16 cellular contexts compared by ENCODE assay signal in the genomic region with DNA sequence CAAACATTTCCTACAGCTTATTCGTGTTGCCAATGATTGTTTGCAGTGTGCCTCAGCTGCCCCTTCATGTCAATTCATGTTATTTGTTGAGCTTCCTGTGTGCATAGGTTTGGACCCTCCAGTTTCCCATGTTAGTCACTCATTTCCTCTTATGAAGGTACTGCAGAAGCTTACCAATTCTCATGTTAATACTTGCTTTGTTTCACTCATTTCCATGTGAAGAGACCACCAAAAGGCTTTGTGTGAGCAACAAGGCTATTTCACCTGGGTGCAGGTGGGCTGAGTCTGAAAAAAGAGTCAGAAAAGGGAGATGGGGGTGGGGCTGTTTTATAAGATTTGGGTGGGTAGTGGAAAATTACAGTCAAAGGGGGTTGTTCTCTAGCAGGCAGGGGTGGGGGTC.
A peak's percentile ranks its signal among the peaks of the same experiment; 100 is the strongest.
DNase-seq lines count a peak whose midpoint lies in the region; ATAC-seq and TF ChIP-seq lines count a peak whose summit lies in the region.
"Had no signal": no experiment of that assay in that cellular context is flagged by ENCODE, and none has a peak within 500 bp of the region (broad histone marks: within the 10 kb centered on the region; RNA-seq: fewer than 3 reads in every experiment).

No MANE protein-coding gene starts in this region.

- no peak overlapping the region for H3K4me3 ChIP-seq in epithelial cell of esophagus (ENCODE audit: low read length)
- H3K4me3 ChIP-seq: BLaER1 had no signal

- intact Hi-C loops in activated CD8-positive, alpha-beta T cell treated with anti-CD3 and anti-CD28 coated beads for 36 hours (cut with micrococcal nuclease) = no loop called here

- POLR2A ChIA-PET in WTC11 (lab: Charles Lee) = no interaction called here
- POLR2A ChIA-PET in activated CD8-positive, alpha-beta T cell treated with anti-CD3 and anti-CD28 coated beads for 36 hours (lab: Charles Lee) = no interaction called here

- no peak overlapping the region for H3K4me3 Mint-ChIP-seq in WTC11
- H3K4me3 Mint-ChIP-seq in activated CD8-positive, alpha-beta T cell treated with anti-CD3 and anti-CD28 coated beads for 36 hours = no peak overlapping the region
- H3K4me3 Mint-ChIP-seq in stimulated activated naive B cell treated with anti-CD40 and anti-IgM and Interleukin-4, amounts not matched to agents 10 μg/mL and 1 μg/mL and 100 μg/mL, for 72 hours = no peak overlapping the region
- H3K4me3 Mint-ChIP-seq: B cell; CD4-positive, CD25-positive, alpha-beta regulatory T cell; CD8-positive, alpha-beta T cell; H9 had no signal

- TF ChIP-seq CTCF in WTC11 (IDR thresholded peaks at IDR 0.05) = no peak
- TF ChIP-seq CTCF in epithelial cell of esophagus (IDR thresholded peaks at IDR 0.05; ENCODE audit: insufficient read depth, low read depth, low read length, missing control alignments) = no peak
- no peak for TF ChIP-seq CTCF in activated CD8-positive, alpha-beta T cell treated with anti-CD3 and anti-CD28 coated beads for 36 hours (IDR thresholded peaks at IDR 0.05)

- H3K27me3 Mint-ChIP-seq in WTC11 (ENCODE audit: low read depth) = no peaks in the 10 kb centered on the region
- H3K27me3 Mint-ChIP-seq in activated CD8-positive, alpha-beta T cell treated with anti-CD3 and anti-CD28 coated beads for 36 hours = no peaks in the 10 kb centered on the region
- H3K27me3 Mint-ChIP-seq in stimulated activated naive B cell treated with anti-CD40 and anti-IgM and Interleukin-4, amounts not matched to agents 10 μg/mL and 1 μg/mL and 100 μg/mL, for 72 hours = no peaks in the 10 kb centered on the region
- H3K27me3 Mint-ChIP-seq: B cell; CD4-positive, CD25-positive, alpha-beta regulatory T cell had no signal

- H3K4me1 Mint-ChIP-seq in WTC11 = peaks cover 35% of the 10 kb centered on the region
- H3K4me1 Mint-ChIP-seq in activated CD8-positive, alpha-beta T cell treated with anti-CD3 and anti-CD28 coated beads for 36 hours (ENCODE audit: low read depth) = no peaks in the 10 kb centered on the region
- peaks cover 0 to 9% of the 10 kb centered on the region in 2 donors for H3K4me1 Mint-ChIP-seq in stimulated activated naive B cell treated with anti-CD40 and anti-IgM and Interleukin-4, amounts not matched to agents 10 μg/mL and 1 μg/mL and 100 μg/mL, for 72 hours
- H3K4me1 Mint-ChIP-seq: CD4-positive, CD25-positive, alpha-beta regulatory T cell; H9 had no signal

- CTCF ChIA-PET in WTC11 (lab: Charles Lee) = interaction anchor here (1.0 kb wide), 1 partner anchor 138 kb away, joined by 4 read pairs; no protein-coding TSS in a partner anchor
- CTCF ChIA-PET in activated CD8-positive, alpha-beta T cell treated with anti-CD3 and anti-CD28 coated beads for 36 hours (lab: Charles Lee) = no interaction called here

- peaks cover 5% of the 10 kb centered on the region; the same call in 1 of the 2 replicates for H3K36me3 Mint-ChIP-seq in WTC11
- H3K36me3 Mint-ChIP-seq in activated CD8-positive, alpha-beta T cell treated with anti-CD3 and anti-CD28 coated beads for 36 hours (ENCODE audit: low read depth) = no peaks in the 10 kb centered on the region
- H3K36me3 Mint-ChIP-seq in stimulated activated naive B cell treated with anti-CD40 and anti-IgM and Interleukin-4, amounts not matched to agents 10 μg/mL and 1 μg/mL and 100 μg/mL, for 72 hours = no peaks in the 10 kb centered on the region
- H3K36me3 Mint-ChIP-seq: CD4-positive, CD25-positive, alpha-beta regulatory T cell; CD8-positive, alpha-beta T cell had no signal

- peak overlapping the region; percentile 94 for H3K27ac Mint-ChIP-seq in WTC11
- no peak overlapping the region for H3K27ac Mint-ChIP-seq in activated CD8-positive, alpha-beta T cell treated with anti-CD3 and anti-CD28 coated beads for 36 hours
- no peak overlapping the region for H3K27ac Mint-ChIP-seq in stimulated activated naive B cell treated with anti-CD40 and anti-IgM and Interleukin-4, amounts not matched to agents 10 μg/mL and 1 μg/mL and 100 μg/mL, for 72 hours
- H3K27ac Mint-ChIP-seq: B cell; CD4-positive, CD25-positive, alpha-beta regulatory T cell; CD8-positive, alpha-beta T cell; H9 had no signal

- H3K9me3 Mint-ChIP-seq in WTC11 = peaks cover 10% of the 10 kb centered on the region; the same call in 1 of the 2 replicates
- H3K9me3 Mint-ChIP-seq in activated CD8-positive, alpha-beta T cell treated with anti-CD3 and anti-CD28 coated beads for 36 hours = no peaks in the 10 kb centered on the region
- peaks cover 0 to 6% of the 10 kb centered on the region in 2 donors for H3K9me3 Mint-ChIP-seq in stimulated activated naive B cell treated with anti-CD40 and anti-IgM and Interleukin-4, amounts not matched to agents 10 μg/mL and 1 μg/mL and 100 μg/mL, for 72 hours
- H3K9me3 Mint-ChIP-seq: CD8-positive, alpha-beta T cell; H9 had no signal

- peak; percentile 13 for DNase-seq in WTC11 (ENCODE audit: low spot score)
- peak; percentile 29 for DNase-seq in epithelial cell of esophagus (ENCODE audit: low read depth)
- DNase-seq in iPS DF 4.7 (ENCODE audit: extremely low read depth, low spot score) = peak; percentile 46
- DNase-seq in activated CD8-positive, alpha-beta T cell treated with anti-CD3 and anti-CD28 coated beads for 36 hours = no peak
- DNase-seq in stimulated activated naive B cell treated with anti-CD40 and anti-IgM and Interleukin-4, amounts not matched to agents 10 μg/mL and 1 μg/mL and 100 μg/mL, for 72 hours = no peak
- DNase-seq: Caco-2; CD4-positive, CD25-positive, alpha-beta regulatory T cell; CD8-positive, alpha-beta T cell; DMS153; DND-41; H9 had no signal

- peak; percentile 82 for ATAC-seq in WTC11
- ATAC-seq in activated CD8-positive, alpha-beta T cell treated with anti-CD3 and anti-CD28 coated beads for 36 hours = no peak
- ATAC-seq in GM21423 (IDR thresholded peaks at IDR 0.05; ENCODE audit: unreplicated experiment) = no peak
- ATAC-seq in stimulated activated naive B cell treated with anti-CD40 and anti-IgM and Interleukin-4, amounts not matched to agents 10 μg/mL and 1 μg/mL and 100 μg/mL, for 72 hours (replicated peaks) = no peak
- ATAC-seq in GM19467 (IDR thresholded peaks at IDR 0.05; ENCODE audit: unreplicated experiment) = no peak
- ATAC-seq: CD8-positive, alpha-beta T cell; HCT116 had no signal

TF ChIP-seq in WTC11, 78 proteins besides CTCF, POLR2A, EP300 and RAD21 (continues in another document):
- no peak for TF ChIP-seq NFATC4 (CRISPR knock-in tag; IDR thresholded peaks at IDR 0.05)
- TF ChIP-seq MYBL2 (CRISPR knock-in tag; IDR thresholded peaks at IDR 0.05) = no peak
- TF ChIP-seq CREB1 (CRISPR knock-in tag; IDR thresholded peaks at IDR 0.05) = no peak
- TF ChIP-seq, protein P1, sequence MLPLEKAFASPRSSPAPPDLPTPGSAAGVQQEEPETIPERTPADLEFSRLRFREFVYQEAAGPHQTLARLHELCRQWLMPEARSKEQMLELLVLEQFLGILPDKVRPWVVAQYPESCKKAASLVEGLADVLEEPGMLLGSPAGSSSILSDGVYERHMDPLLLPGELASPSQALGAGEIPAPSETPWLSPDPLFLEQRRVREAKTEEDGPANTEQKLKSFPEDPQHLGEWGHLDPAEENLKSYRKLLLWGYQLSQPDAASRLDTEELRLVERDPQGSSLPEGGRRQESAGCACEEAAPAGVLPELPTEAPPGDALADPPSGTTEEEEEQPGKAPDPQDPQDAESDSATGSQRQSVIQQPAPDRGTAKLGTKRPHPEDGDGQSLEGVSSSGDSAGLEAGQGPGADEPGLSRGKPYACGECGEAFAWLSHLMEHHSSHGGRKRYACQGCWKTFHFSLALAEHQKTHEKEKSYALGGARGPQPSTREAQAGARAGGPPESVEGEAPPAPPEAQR (CRISPR knock-in tag; IDR thresholded peaks at IDR 0.05) = no peak
- no peak for TF ChIP-seq IRF2 (CRISPR knock-in tag; IDR thresholded peaks at IDR 0.05; ENCODE audit: borderline replicate concordance, low read depth)
- TF ChIP-seq ATF1 (CRISPR knock-in tag; IDR thresholded peaks at IDR 0.05) = no peak
- TF ChIP-seq, protein P2, sequence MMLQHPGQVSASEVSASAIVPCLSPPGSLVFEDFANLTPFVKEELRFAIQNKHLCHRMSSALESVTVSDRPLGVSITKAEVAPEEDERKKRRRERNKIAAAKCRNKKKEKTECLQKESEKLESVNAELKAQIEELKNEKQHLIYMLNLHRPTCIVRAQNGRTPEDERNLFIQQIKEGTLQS (CRISPR knock-in tag; conservative IDR thresholded peaks at IDR 0.05) = no peak
- TF ChIP-seq ZNF219 (CRISPR knock-in tag; IDR thresholded peaks at IDR 0.05; ENCODE audit: borderline replicate concordance) = no peak
- TF ChIP-seq ZBTB21 (CRISPR knock-in tag; IDR thresholded peaks at IDR 0.05; ENCODE audit: borderline replicate concordance) = no peak
- TF ChIP-seq, protein P3, sequence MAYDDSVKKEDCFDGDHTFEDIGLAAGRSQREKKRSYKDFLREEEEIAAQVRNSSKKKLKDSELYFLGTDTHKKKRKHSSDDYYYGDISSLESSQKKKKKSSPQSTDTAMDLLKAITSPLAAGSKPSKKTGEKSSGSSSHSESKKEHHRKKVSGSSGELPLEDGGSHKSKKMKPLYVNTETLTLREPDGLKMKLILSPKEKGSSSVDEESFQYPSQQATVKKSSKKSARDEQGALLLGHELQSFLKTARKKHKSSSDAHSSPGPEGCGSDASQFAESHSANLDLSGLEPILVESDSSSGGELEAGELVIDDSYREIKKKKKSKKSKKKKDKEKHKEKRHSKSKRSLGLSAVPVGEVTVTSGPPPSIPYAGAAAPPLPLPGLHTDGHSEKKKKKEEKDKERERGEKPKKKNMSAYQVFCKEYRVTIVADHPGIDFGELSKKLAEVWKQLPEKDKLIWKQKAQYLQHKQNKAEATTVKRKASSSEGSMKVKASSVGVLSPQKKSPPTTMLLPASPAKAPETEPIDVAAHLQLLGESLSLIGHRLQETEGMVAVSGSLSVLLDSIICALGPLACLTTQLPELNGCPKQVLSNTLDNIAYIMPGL (CRISPR knock-in tag; IDR thresholded peaks at IDR 0.05) = no peak

Comparison
In these comparisons a context has a peak if more than half of its experiments do, and no peak if none do; other contexts are left out.
1. DNase-seq: peak in WTC11 (single experiment), epithelial cell of esophagus (single experiment) and iPS DF 4.7 (single experiment); none in activated CD8-positive, alpha-beta T cell treated with anti-CD3 and anti-CD28 coated beads for 36 hours (single experiment) and stimulated activated naive B cell treated with anti-CD40 and anti-IgM and Interleukin-4, amounts not matched to agents 10 μg/mL and 1 μg/mL and 100 μg/mL, for 72 hours (single experiment).